9 cellular contexts compared by ENCODE assay signal in genomic region chr12:109947511-109947910, GRCh38. TPM values are rescaled to one million over a fixed set of nuclear protein-coding genes. Genes with fewer than 3 reads are reported as not detected.
A peak's percentile ranks its signal among the peaks of the same experiment; 100 is the strongest.
DNase-seq lines count a peak whose midpoint lies in the region; ATAC-seq and TF ChIP-seq lines count a peak whose summit lies in the region.
"Had no signal": no experiment of that assay in that cellular context is flagged by ENCODE, and none has a peak within 500 bp of the region (broad histone marks: within the 10 kb centered on the region; RNA-seq: fewer than 3 reads in every experiment).

No MANE protein-coding gene starts in this region.

- intact Hi-C loops in PC-9 (cut with micrococcal nuclease; ENCODE audit: unreplicated experiment) = no loop called here

- BruUV-seq in PC-9 (replicated peaks; lab: Mats Ljungman, UMichigan) = no TSS peak

- H3K27me3 ChIP-seq in liver (ENCODE audit: control insufficient read depth in 4 of 4, insufficient read depth in 4 of 4, low read length in 3 of 4) = no peaks in the 10 kb centered on the region
- no peaks in the 10 kb centered on the region for H3K27me3 ChIP-seq in PC-9 (ENCODE audit: insufficient read depth, low read depth)

- H3K9me3 ChIP-seq in liver (ENCODE audit: control insufficient read depth in 4 of 4, low read length in 3 of 4) = no peaks in the 10 kb centered on the region
- no peaks in the 10 kb centered on the region for H3K9me3 ChIP-seq in PC-9 (ENCODE audit: insufficient read depth, low read depth)

- no peak for TF ChIP-seq RAD21 in liver (IDR thresholded peaks at IDR 0.05)

- H4K20me1 ChIP-seq in PC-9 (ENCODE audit: insufficient read depth) = no peaks in the 10 kb centered on the region

- H3K4me3 ChIP-seq in liver (ENCODE audit: low read depth in 1 of 3, low read length in 3 of 3) (no peak overlapping the region), PC-9 (no peak overlapping the region)

- H3K4me2 ChIP-seq in PC-9 = no peak overlapping the region

- no peak for ATAC-seq in stimulated activated naive CD8-positive, alpha-beta T cell treated with anti-CD3 and anti-CD28 coated beads, Interleukin-15, Interleukin-2, amounts not matched to agents 100 U/mL and 50 U/mL, for 24 hours
- no peak for ATAC-seq in activated naive CD8-positive, alpha-beta T cell treated with anti-CD3 and anti-CD28 coated beads, Interleukin-2, amount 50 U/mL, for 24 hours
- no peak for ATAC-seq in HG03378 (IDR thresholded peaks at IDR 0.05; ENCODE audit: unreplicated experiment)
- no peak for ATAC-seq in HG02678 (IDR thresholded peaks at IDR 0.05; ENCODE audit: unreplicated experiment)

- H3K9me3 Mint-ChIP-seq in stimulated activated naive CD8-positive, alpha-beta T cell treated with anti-CD3 and anti-CD28 coated beads, Interleukin-15, Interleukin-2, amounts not matched to agents 100 ng/mL and 50 ng/mL, for 24 hours = no peaks in the 10 kb centered on the region
- H3K9me3 Mint-ChIP-seq in activated naive CD8-positive, alpha-beta T cell treated with anti-CD3 and anti-CD28 coated beads, Interleukin-2, amount 50 U/mL, for 24 hours = no peaks in the 10 kb centered on the region
- H3K9me3 Mint-ChIP-seq in type B pancreatic cell = no peaks in the 10 kb centered on the region

- POLR2A ChIA-PET in PC-9 (lab: Charles Lee; ENCODE audit: unreplicated experiment) = no interaction called here

- H3K9ac ChIP-seq in liver (ENCODE audit: low read depth in 1 of 2, low read length in 2 of 2) = no peak overlapping the region

- 51% methylated on average over 3 of the region's 3 CpGs for WGBS in liver

- CTCF ChIA-PET in PC-9 (lab: Charles Lee) = no interaction called here

- H3K36me3 ChIP-seq in liver (ENCODE audit: control insufficient read depth in 4 of 4, insufficient read depth in 3 of 4, low read depth in 1 of 4, low read length in 3 of 4) (peaks cover 10 to 21% (median 18%) of the 10 kb centered on the region in 4 donors), PC-9 (ENCODE audit: low read depth) (peaks cover 27% of the 10 kb centered on the region)

- TF ChIP-seq CTCF in liver (IDR thresholded peaks at IDR 0.05; ENCODE audit: low read depth, low read length, missing input control) = no peak
- TF ChIP-seq CTCF in type B pancreatic cell (conservative IDR thresholded peaks at IDR 0.05) = no peak
- no peak for TF ChIP-seq CTCF in PC-9 (conservative IDR thresholded peaks at IDR 0.05)

- no peaks in the 10 kb centered on the region for H3K79me2 ChIP-seq in PC-9 (ENCODE audit: low read depth)

- DNase-seq in stimulated activated naive CD8-positive, alpha-beta T cell treated with anti-CD3 and anti-CD28 coated beads, Interleukin-15, Interleukin-2, amounts not matched to agents 100 U/mL and 50 U/mL, for 24 hours = no peak
- no peak for DNase-seq in activated naive CD8-positive, alpha-beta T cell treated with anti-CD3 and anti-CD28 coated beads, Interleukin-2, amount 50 U/mL, for 24 hours
- DNase-seq in type B pancreatic cell (ENCODE audit: extremely low spot score, unreplicated experiment) (no peak), PC-9 (no peak)
- DNase-seq: NCI-H524 had no signal

- H3K27ac ChIP-seq in liver (ENCODE audit: low read depth in 1 of 2, low read length in 2 of 2) = peak overlapping the region; percentile 16 to 79
- no peak overlapping the region for H3K27ac ChIP-seq in PC-9

- peaks cover 80% of the 10 kb centered on the region for H3K36me3 Mint-ChIP-seq in stimulated activated naive CD8-positive, alpha-beta T cell treated with anti-CD3 and anti-CD28 coated beads, Interleukin-15, Interleukin-2, amounts not matched to agents 100 ng/mL and 50 ng/mL, for 24 hours (ENCODE audit: low read depth)
- H3K36me3 Mint-ChIP-seq in activated naive CD8-positive, alpha-beta T cell treated with anti-CD3 and anti-CD28 coated beads, Interleukin-2, amount 50 U/mL, for 24 hours (ENCODE audit: low read depth) = peaks cover 50% of the 10 kb centered on the region
- peaks cover 23% of the 10 kb centered on the region for H3K36me3 Mint-ChIP-seq in type B pancreatic cell

- no peaks in the 10 kb centered on the region for H3K27me3 Mint-ChIP-seq in stimulated activated naive CD8-positive, alpha-beta T cell treated with anti-CD3 and anti-CD28 coated beads, Interleukin-15, Interleukin-2, amounts not matched to agents 100 ng/mL and 50 ng/mL, for 24 hours
- H3K27me3 Mint-ChIP-seq in activated naive CD8-positive, alpha-beta T cell treated with anti-CD3 and anti-CD28 coated beads, Interleukin-2, amount 50 U/mL, for 24 hours = no peaks in the 10 kb centered on the region
- no peaks in the 10 kb centered on the region for H3K27me3 Mint-ChIP-seq in type B pancreatic cell

- no peak overlapping the region for H2AFZ ChIP-seq in PC-9

- peaks cover 27% of the 10 kb centered on the region for H3K4me1 Mint-ChIP-seq in stimulated activated naive CD8-positive, alpha-beta T cell treated with anti-CD3 and anti-CD28 coated beads, Interleukin-15, Interleukin-2, amounts not matched to agents 100 ng/mL and 50 ng/mL, for 24 hours (ENCODE audit: low read depth)
- H3K4me1 Mint-ChIP-seq in activated naive CD8-positive, alpha-beta T cell treated with anti-CD3 and anti-CD28 coated beads, Interleukin-2, amount 50 U/mL, for 24 hours = peaks cover 24% of the 10 kb centered on the region
- H3K4me1 Mint-ChIP-seq in type B pancreatic cell (ENCODE audit: unreplicated experiment) = peaks cover 45% of the 10 kb centered on the region

- peaks cover 21% of the 10 kb centered on the region for H3F3A ChIP-seq in PC-9 (ENCODE audit: insufficient read depth, low read depth)

- no peaks in the 10 kb centered on the region for H3K9me2 ChIP-seq in PC-9 (ENCODE audit: insufficient read depth)

- peak overlapping the region; percentile 10 for H3K27ac Mint-ChIP-seq in stimulated activated naive CD8-positive, alpha-beta T cell treated with anti-CD3 and anti-CD28 coated beads, Interleukin-15, Interleukin-2, amounts not matched to agents 100 ng/mL and 50 ng/mL, for 24 hours
- peak overlapping the region; percentile 62 for H3K27ac Mint-ChIP-seq in activated naive CD8-positive, alpha-beta T cell treated with anti-CD3 and anti-CD28 coated beads, Interleukin-2, amount 50 U/mL, for 24 hours
- no peak overlapping the region for H3K27ac Mint-ChIP-seq in type B pancreatic cell

- H3K4me3 Mint-ChIP-seq in stimulated activated naive CD8-positive, alpha-beta T cell treated with anti-CD3 and anti-CD28 coated beads, Interleukin-15, Interleukin-2, amounts not matched to agents 100 ng/mL and 50 ng/mL, for 24 hours = no peak overlapping the region
- no peak overlapping the region for H3K4me3 Mint-ChIP-seq in activated naive CD8-positive, alpha-beta T cell treated with anti-CD3 and anti-CD28 coated beads, Interleukin-2, amount 50 U/mL, for 24 hours
- H3K4me3 Mint-ChIP-seq in type B pancreatic cell = no peak overlapping the region

- H3K4me1 ChIP-seq in liver (ENCODE audit: control insufficient read depth in 4 of 4, insufficient read depth in 4 of 4, low read length in 3 of 4) (peaks cover 6 to 62% (median 42%) of the 10 kb centered on the region in 4 donors), PC-9 (replicated peaks; ENCODE audit: insufficient read depth) (peaks cover 27% of the 10 kb centered on the region)

TF ChIP-seq in liver, 16 proteins besides CTCF, POLR2A, EP300 and RAD21:
- TF ChIP-seq GABPA (IDR thresholded peaks at IDR 0.05 in 1 of 2, conservative IDR thresholded peaks at IDR 0.05 in 1 of 2) = no peak
- no peak for TF ChIP-seq TAF1 (conservative IDR thresholded peaks at IDR 0.05)
- TF ChIP-seq YY1 (IDR thresholded peaks at IDR 0.05) = no peak
- no peak for TF ChIP-seq RXRA (IDR thresholded peaks at IDR 0.05)
- no peak for TF ChIP-seq EGR1 (IDR thresholded peaks at IDR 0.05; ENCODE audit: low read depth in 2 of 2)
TF ChIP-seq in liver: peak in this region for 0.

RNA-seq across cellular contexts. Expression of gene TCHP, which starts 47.4 kb away (rescaled TPM):
- total RNA-seq in liver (1 to 10 TPM; 5.4 to 9.8 TPM), type B pancreatic cell (ENCODE audit: low replicate concordance) (21.6 TPM in 2 replicates), PC-9 (2021) (17.6 and 19.2 TPM in 2 replicates)
- polyA plus RNA-seq in liver = 1 to 10 TPM; 5.0 to 5.1 TPM

RNA-seq across cellular contexts. Expression of gene GIT2, which starts 48.7 kb away (rescaled TPM):
- total RNA-seq in liver = 10 to 100 TPM; 22.2 to 30.4 TPM
- polyA plus RNA-seq in liver = 10 to 100 TPM in 1 of 2 donors, 1 to 10 TPM in 1; 6.7 to 11.1 TPM
- 26.3 and 38.4 TPM in 2 replicates for total RNA-seq in type B pancreatic cell (ENCODE audit: low replicate concordance)
- total RNA-seq in PC-9 (2021) = 27.2 and 36.7 TPM in 2 replicates

RNA-seq across cellular contexts. Expression of gene ANKRD13A, which starts 51.7 kb away (rescaled TPM):
- 10 to 100 TPM; 27.0 to 40.5 TPM for total RNA-seq in liver
- 10 to 100 TPM in 1 of 2 donors, 1 to 10 TPM in 1; 7.0 to 10.5 TPM for polyA plus RNA-seq in liver
- total RNA-seq in type B pancreatic cell (ENCODE audit: low replicate concordance) = 34.6 and 43.4 TPM in 2 replicates
- total RNA-seq in PC-9 (2021) = 61.8 and 66.9 TPM in 2 replicates
